ENCODE assay signal across 9 cellular contexts in genomic region chr13:39035799-39036198, GRCh38. TPM values are rescaled to one million over a fixed set of nuclear protein-coding genes. Genes with fewer than 3 reads are reported as not detected.
DNase-seq lines count a peak whose midpoint lies in the region; ATAC-seq and TF ChIP-seq lines count a peak whose summit lies in the region.
"Had no signal": no experiment of that assay in that cellular context is flagged by ENCODE, and none has a peak within 500 bp of the region (broad histone marks: within the 10 kb centered on the region; RNA-seq: fewer than 3 reads in every experiment).

No MANE protein-coding gene starts in this region.

- H3K4me2 ChIP-seq in SK-N-SH, result peak overlapping the region; percentile 86

- no peaks in the 10 kb centered on the region for H3K9me3 Mint-ChIP-seq in activated CD4-positive, alpha-beta memory T cell treated with anti-CD3 and anti-CD28 coated beads, Interleukin-2, amount 10 ng/mL, durations not matched to agents 7 days and 5 days
- H3K9me3 Mint-ChIP-seq in stimulated activated naive CD8-positive, alpha-beta T cell treated with anti-CD3 and anti-CD28 coated beads, Interleukin-15, amount 100 ng/mL, for 72 hours, result no peaks in the 10 kb centered on the region

- no peaks in the 10 kb centered on the region for H3K9me2 ChIP-seq in SK-N-SH

- 10% methylated on average over 2 of the region's 2 CpGs for WGBS in SK-N-SH (ENCODE audit: low lambda C conversion rate)

- H3K27ac ChIP-seq in SK-N-SH (ENCODE audit: low read depth in 2 of 2, low read length in 1 of 2), result no peak overlapping the region

- H4K20me1 ChIP-seq in SK-N-SH (ENCODE audit: insufficient read depth), result peaks cover 22% of the 10 kb centered on the region

- no peaks in the 10 kb centered on the region for H3F3A ChIP-seq in SK-N-SH (replicated peaks; ENCODE audit: insufficient read depth)

- peaks cover 49% of the 10 kb centered on the region for H3K4me1 Mint-ChIP-seq in activated CD4-positive, alpha-beta memory T cell treated with anti-CD3 and anti-CD28 coated beads, Interleukin-2, amount 10 ng/mL, durations not matched to agents 7 days and 5 days
- peaks cover 37% of the 10 kb centered on the region for H3K4me1 Mint-ChIP-seq in stimulated activated naive CD8-positive, alpha-beta T cell treated with anti-CD3 and anti-CD28 coated beads, Interleukin-15, amount 100 ng/mL, for 72 hours

- peaks cover 18% of the 10 kb centered on the region for H3K36me3 Mint-ChIP-seq in activated CD4-positive, alpha-beta memory T cell treated with anti-CD3 and anti-CD28 coated beads, Interleukin-2, amount 10 ng/mL, durations not matched to agents 7 days and 5 days (ENCODE audit: low read depth)

- 0 out of 2 replicates have a peak overlapping the region, but pooled peaks have one; percentile 91 for H2AFZ ChIP-seq in SK-N-SH (ENCODE audit: low read depth)

- no peaks in the 10 kb centered on the region for H3K27me3 ChIP-seq in SK-N-SH (ENCODE audit: insufficient read depth)

- peak overlapping the region; percentile 8 for H3K27ac Mint-ChIP-seq in activated CD4-positive, alpha-beta memory T cell treated with anti-CD3 and anti-CD28 coated beads, Interleukin-2, amount 10 ng/mL, durations not matched to agents 7 days and 5 days
- peak overlapping the region; percentile 93 to 99 for H3K27ac Mint-ChIP-seq in stimulated activated naive CD8-positive, alpha-beta T cell treated with anti-CD3 and anti-CD28 coated beads, Interleukin-15, amount 100 ng/mL, for 72 hours

- H3K4me1 ChIP-seq in SK-N-SH (ENCODE audit: control insufficient read depth in 1 of 2, insufficient read depth in 2 of 2, low read depth in 1 of 2, low read length in 1 of 2), result peaks cover 7 to 16% of the 10 kb centered on the region in 2 experiments; a peak in 3 of 4 replicates

- peak overlapping the region; percentile 75 for H3K9ac ChIP-seq in SK-N-SH

- no peaks in the 10 kb centered on the region for H3K9me3 ChIP-seq in SK-N-SH

- H3K4me3 Mint-ChIP-seq in activated CD4-positive, alpha-beta memory T cell treated with anti-CD3 and anti-CD28 coated beads, Interleukin-2, amount 10 ng/mL, durations not matched to agents 7 days and 5 days, result peak overlapping the region; percentile 87
- H3K4me3 Mint-ChIP-seq in stimulated activated naive CD8-positive, alpha-beta T cell treated with anti-CD3 and anti-CD28 coated beads, Interleukin-15, amount 100 ng/mL, for 72 hours, result peak overlapping the region; percentile 90 to 97

- no peaks in the 10 kb centered on the region for H3K27me3 Mint-ChIP-seq in activated CD4-positive, alpha-beta memory T cell treated with anti-CD3 and anti-CD28 coated beads, Interleukin-2, amount 10 ng/mL, durations not matched to agents 7 days and 5 days
- H3K27me3 Mint-ChIP-seq in stimulated activated naive CD8-positive, alpha-beta T cell treated with anti-CD3 and anti-CD28 coated beads, Interleukin-15, amount 100 ng/mL, for 72 hours, result no peaks in the 10 kb centered on the region

- peak overlapping the region; percentile 73 to 100 for H3K4me3 ChIP-seq in SK-N-SH (ENCODE audit: low read depth in 2 of 2, low read length in 1 of 2)
- peak overlapping the region; percentile 79 for H3K4me3 ChIP-seq in iPS-11a (ENCODE audit: low read depth, low read length)

- ATAC-seq in SK-N-SH treated with all-trans-retinoic acid at 6 μM for 48 hours, result no peak
- ATAC-seq in stimulated activated naive CD8-positive, alpha-beta T cell treated with anti-CD3 and anti-CD28 coated beads, Interleukin-15, amount 100 ng/mL, for 72 hours, result no peak
- ATAC-seq in GM18868 (IDR thresholded peaks at IDR 0.05; ENCODE audit: unreplicated experiment), result no peak

- peaks cover 0 to 9% of the 10 kb centered on the region in 2 experiments for H3K36me3 ChIP-seq in SK-N-SH (replicated peaks in 1 of 2; ENCODE audit: control insufficient read depth in 1 of 2, insufficient read depth in 2 of 2, low read length in 1 of 2)

- CTCF ChIA-PET in SK-N-SH (lab: Yijun Ruan, JAX), result interaction anchor here (1.3 to 1.9 kb wide), 2 partner anchors 9 to 19 kb away, joined by 3 to 9 read pairs; no protein-coding TSS in a partner anchor
- CTCF ChIA-PET in activated CD4-positive, alpha-beta memory T cell treated with anti-CD3 and anti-CD28 coated beads, Interleukin-2, amount 10 ng/mL, durations not matched to agents 7 days and 5 days (lab: Charles Lee), result interaction anchor here (1.8 to 3.9 kb wide), 2 partner anchors 9 to 19 kb away, joined by 4 to 18 read pairs; no protein-coding TSS in a partner anchor

- peaks cover 80% of the 10 kb centered on the region for H3K79me2 ChIP-seq in SK-N-SH (ENCODE audit: insufficient read depth)

- TF ChIP-seq CTCF in SK-N-SH (IDR thresholded peaks at IDR 0.05), result no peak

- no peak for TF ChIP-seq RAD21 in SK-N-SH (IDR thresholded peaks at IDR 0.05; ENCODE audit: low read length)

- no peak for TF ChIP-seq EP300 in SK-N-SH (IDR thresholded peaks at IDR 0.05; ENCODE audit: borderline replicate concordance in 1 of 2, low read depth in 1 of 2, low read length in 1 of 2)

- POLR2A ChIA-PET in SK-N-SH (lab: Yijun Ruan, JAX), result no interaction called here
- POLR2A ChIA-PET in activated CD4-positive, alpha-beta memory T cell treated with anti-CD3 and anti-CD28 coated beads, Interleukin-2, amount 10 ng/mL, durations not matched to agents 7 days and 5 days (lab: Charles Lee), result interaction anchor here (1.6 to 4.1 kb wide), 4 partner anchors 9 to 18 kb away, joined by 3 to 28 read pairs (median 18); no protein-coding TSS in a partner anchor

- no peak for DNase-seq in SK-N-SH
- no peak for DNase-seq in activated CD4-positive, alpha-beta memory T cell treated with anti-CD3 and anti-CD28 coated beads, Interleukin-2, amount 10 ng/mL, durations not matched to agents 7 days and 5 days
- no peak for DNase-seq in stimulated activated naive CD8-positive, alpha-beta T cell treated with anti-CD3 and anti-CD28 coated beads, Interleukin-15, amount 100 ng/mL, for 72 hours
- DNase-seq in NCI-H524 treated with DMSO at 0.1 percent for 48 hours (lab: John Stamatoyannopoulos, UW), result no peak
- DNase-seq in HCEC 1CT, result no peak

TF ChIP-seq in SK-N-SH, 30 proteins besides CTCF, POLR2A, EP300 and RAD21:
- TF ChIP-seq MXI1 (IDR thresholded peaks at IDR 0.05; ENCODE audit: low read depth, low read length) (0 out of 2 replicates have a peak, but pooled peaks have one; percentile 7), PBX3 (IDR thresholded peaks at IDR 0.05) (no peak), MAX (IDR thresholded peaks at IDR 0.05; ENCODE audit: low read depth) (no peak)

TF ChIP-seq in SK-N-SH treated with all-trans-retinoic acid at 6 μM for 48 hours, 23 proteins besides CTCF, POLR2A, EP300 and RAD21 (continues in another document):
- TF ChIP-seq PPARA (CRISPR knock-in tag; IDR thresholded peaks at IDR 0.05; ENCODE audit: borderline replicate concordance) (no peak), PATZ1 (CRISPR knock-in tag; IDR thresholded peaks at IDR 0.05; ENCODE audit: borderline replicate concordance) (no peak), GLIS3 (CRISPR knock-in tag; IDR thresholded peaks at IDR 0.05) (no peak), ZNF565 (CRISPR knock-in tag; conservative IDR thresholded peaks at IDR 0.05; ENCODE audit: low read depth) (no peak), ARNTL (CRISPR knock-in tag; IDR thresholded peaks at IDR 0.05; ENCODE audit: borderline replicate concordance, low read depth) (no peak)
- TF ChIP-seq, protein P1, sequence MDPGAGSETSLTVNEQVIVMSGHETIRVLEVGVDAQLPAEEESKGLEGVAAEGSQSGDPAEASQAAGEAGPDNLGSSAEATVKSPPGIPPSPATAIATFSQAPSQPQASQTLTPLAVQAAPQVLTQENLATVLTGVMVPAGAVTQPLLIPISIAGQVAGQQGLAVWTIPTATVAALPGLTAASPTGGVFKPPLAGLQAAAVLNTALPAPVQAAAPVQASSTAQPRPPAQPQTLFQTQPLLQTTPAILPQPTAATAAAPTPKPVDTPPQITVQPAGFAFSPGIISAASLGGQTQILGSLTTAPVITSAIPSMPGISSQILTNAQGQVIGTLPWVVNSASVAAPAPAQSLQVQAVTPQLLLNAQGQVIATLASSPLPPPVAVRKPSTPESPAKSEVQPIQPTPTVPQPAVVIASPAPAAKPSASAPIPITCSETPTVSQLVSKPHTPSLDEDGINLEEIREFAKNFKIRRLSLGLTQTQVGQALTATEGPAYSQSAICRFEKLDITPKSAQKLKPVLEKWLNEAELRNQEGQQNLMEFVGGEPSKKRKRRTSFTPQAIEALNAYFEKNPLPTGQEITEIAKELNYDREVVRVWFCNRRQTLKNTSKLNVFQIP (CRISPR knock-in tag; IDR thresholded peaks at IDR 0.05; ENCODE audit: borderline replicate concordance, low read depth), result no peak

RNA-seq across cellular contexts. Expression of gene PROSER1, which starts 2.1 kb away (rescaled TPM):
- 14.7 and 14.8 TPM in 2 replicates for polyA plus RNA-seq in SK-N-SH (2012; rRNA removed)
- 11.4 and 12.1 TPM in 2 replicates for polyA plus RNA-seq in SK-N-SH (2012; cell fraction: cytosol; rRNA removed)
- 10.7 and 31.2 TPM in 2 replicates for polyA plus RNA-seq in SK-N-SH (2012; cell fraction: nucleus; rRNA removed)
- total RNA-seq in activated CD4-positive, alpha-beta memory T cell treated with anti-CD3 and anti-CD28 coated beads, Interleukin-2, amount 10 ng/mL, durations not matched to agents 7 days and 5 days, result 10 to 100 TPM; 53.2 to 60.7 TPM

RNA-seq across cellular contexts. Expression of gene NHLRC3, which starts 2.5 kb away (rescaled TPM):
- polyA plus RNA-seq in SK-N-SH (2012; rRNA removed), result 7.1 and 11.4 TPM in 2 replicates
- polyA plus RNA-seq in SK-N-SH (2012; cell fraction: cytosol; rRNA removed), result 5.1 and 5.6 TPM in 2 replicates
- polyA plus RNA-seq in SK-N-SH (2012; cell fraction: nucleus; rRNA removed), result 17.3 and 32.6 TPM in 2 replicates
- 10 to 100 TPM; 25.5 to 25.9 TPM for total RNA-seq in activated CD4-positive, alpha-beta memory T cell treated with anti-CD3 and anti-CD28 coated beads, Interleukin-2, amount 10 ng/mL, durations not matched to agents 7 days and 5 days

RNA-seq across cellular contexts. Expression of gene STOML3, which starts 45.2 kb away (rescaled TPM):
- polyA plus RNA-seq in SK-N-SH (2012; rRNA removed), result not detected in 2 replicates
- polyA plus RNA-seq in SK-N-SH (2012; cell fraction: cytosol; rRNA removed), result not detected in 2 replicates
- not detected in 2 replicates for polyA plus RNA-seq in SK-N-SH (2012; cell fraction: nucleus; rRNA removed)
- total RNA-seq in activated CD4-positive, alpha-beta memory T cell treated with anti-CD3 and anti-CD28 coated beads, Interleukin-2, amount 10 ng/mL, durations not matched to agents 7 days and 5 days, result not detected
- total RNA-seq: pulmonary artery endothelial cell had no signal
